ENCODE assay signal across 2 cellular contexts in the genomic region with DNA sequence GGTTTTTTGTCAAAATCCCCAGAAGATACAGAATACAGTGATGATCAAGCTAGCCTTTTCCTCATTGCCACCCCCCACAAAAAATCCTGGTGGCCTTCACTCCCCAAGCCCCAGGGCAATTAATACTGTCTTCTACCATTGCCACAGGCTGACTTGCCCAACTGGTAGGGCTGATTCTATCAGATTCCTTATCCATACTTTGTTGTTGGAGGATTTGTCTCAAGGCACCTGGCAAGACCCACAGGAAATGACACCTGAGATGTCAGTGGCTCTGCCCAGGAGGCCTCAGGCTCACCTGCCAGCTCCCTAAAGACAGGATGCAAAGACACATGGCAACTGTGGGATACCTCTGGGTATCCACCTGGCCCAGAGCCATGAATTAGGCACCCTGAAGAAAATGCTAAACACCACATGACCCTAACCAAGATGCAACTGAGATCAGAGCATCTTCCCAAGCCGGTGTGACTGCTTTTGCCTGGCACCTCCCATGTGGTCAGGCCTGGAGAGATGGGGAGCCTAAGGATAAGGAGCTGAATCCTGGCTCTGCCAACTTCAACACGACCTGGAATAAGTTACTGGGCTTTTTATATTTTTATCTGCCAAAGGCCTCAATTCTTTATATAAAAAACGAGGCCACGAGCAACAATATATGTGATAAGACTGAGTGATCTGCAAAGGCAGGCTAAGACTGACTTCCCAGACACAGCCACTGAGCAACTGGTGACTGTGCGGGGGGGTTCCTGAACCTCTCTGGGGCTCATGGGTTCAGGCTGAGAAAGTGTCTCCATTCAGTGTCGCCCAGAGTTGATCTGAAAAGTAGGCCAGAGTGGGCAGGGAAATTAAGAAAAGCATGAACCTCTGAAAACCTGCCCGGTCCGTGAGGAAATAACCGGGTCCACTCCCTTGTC.
TF ChIP-seq lines count a peak whose summit lies in the region.

No MANE protein-coding gene starts in this region.

TF ChIP-seq in endothelial cell of umbilical vein, 7 proteins besides CTCF, POLR2A, EP300 and RAD21:
- TF ChIP-seq POLR2AphosphoS5 (IDR thresholded peaks at IDR 0.05; ENCODE audit: insufficient read depth, low read depth, low read length) = no peak
- TF ChIP-seq GATA2 (IDR thresholded peaks at IDR 0.05; ENCODE audit: insufficient read depth, insufficient read length, low read depth, low read length) = no peak
- no peak for TF ChIP-seq EZH2 (IDR thresholded peaks at IDR 0.05; ENCODE audit: borderline replicate concordance, low read depth, low read length, severe bottlenecking)
- TF ChIP-seq FOS (IDR thresholded peaks at IDR 0.05; ENCODE audit: borderline replicate concordance, insufficient read depth, low read length) = no peak
- no peak for TF ChIP-seq JUN (IDR thresholded peaks at IDR 0.05; ENCODE audit: borderline replicate concordance, insufficient read depth, insufficient read length, low read depth)
- TF ChIP-seq, protein P1, sequence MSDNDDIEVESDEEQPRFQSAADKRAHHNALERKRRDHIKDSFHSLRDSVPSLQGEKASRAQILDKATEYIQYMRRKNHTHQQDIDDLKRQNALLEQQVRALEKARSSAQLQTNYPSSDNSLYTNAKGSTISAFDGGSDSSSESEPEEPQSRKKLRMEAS (IDR thresholded peaks at IDR 0.05; ENCODE audit: insufficient read depth, insufficient read length) = no peak
- no peak for TF ChIP-seq MYC (IDR thresholded peaks at IDR 0.05; ENCODE audit: low read depth, low read length)

TF ChIP-seq in neural cell, 6 proteins besides CTCF, POLR2A, EP300 and RAD21:
- TF ChIP-seq TAF1 (IDR thresholded peaks at IDR 0.05; ENCODE audit: low read depth) (no peak), MXI1 (conservative IDR thresholded peaks at IDR 0.05; ENCODE audit: poor library complexity, severe bottlenecking) (no peak), POLR2AphosphoS5 (IDR thresholded peaks at IDR 0.05) (no peak), EZH2 (IDR thresholded peaks at IDR 0.05; ENCODE audit: borderline replicate concordance, insufficient read depth, low read length, poor library complexity, severe bottlenecking) (no peak), SMC3 (conservative IDR thresholded peaks at IDR 0.05; ENCODE audit: poor library complexity) (no peak)
- TF ChIP-seq, protein P2, sequence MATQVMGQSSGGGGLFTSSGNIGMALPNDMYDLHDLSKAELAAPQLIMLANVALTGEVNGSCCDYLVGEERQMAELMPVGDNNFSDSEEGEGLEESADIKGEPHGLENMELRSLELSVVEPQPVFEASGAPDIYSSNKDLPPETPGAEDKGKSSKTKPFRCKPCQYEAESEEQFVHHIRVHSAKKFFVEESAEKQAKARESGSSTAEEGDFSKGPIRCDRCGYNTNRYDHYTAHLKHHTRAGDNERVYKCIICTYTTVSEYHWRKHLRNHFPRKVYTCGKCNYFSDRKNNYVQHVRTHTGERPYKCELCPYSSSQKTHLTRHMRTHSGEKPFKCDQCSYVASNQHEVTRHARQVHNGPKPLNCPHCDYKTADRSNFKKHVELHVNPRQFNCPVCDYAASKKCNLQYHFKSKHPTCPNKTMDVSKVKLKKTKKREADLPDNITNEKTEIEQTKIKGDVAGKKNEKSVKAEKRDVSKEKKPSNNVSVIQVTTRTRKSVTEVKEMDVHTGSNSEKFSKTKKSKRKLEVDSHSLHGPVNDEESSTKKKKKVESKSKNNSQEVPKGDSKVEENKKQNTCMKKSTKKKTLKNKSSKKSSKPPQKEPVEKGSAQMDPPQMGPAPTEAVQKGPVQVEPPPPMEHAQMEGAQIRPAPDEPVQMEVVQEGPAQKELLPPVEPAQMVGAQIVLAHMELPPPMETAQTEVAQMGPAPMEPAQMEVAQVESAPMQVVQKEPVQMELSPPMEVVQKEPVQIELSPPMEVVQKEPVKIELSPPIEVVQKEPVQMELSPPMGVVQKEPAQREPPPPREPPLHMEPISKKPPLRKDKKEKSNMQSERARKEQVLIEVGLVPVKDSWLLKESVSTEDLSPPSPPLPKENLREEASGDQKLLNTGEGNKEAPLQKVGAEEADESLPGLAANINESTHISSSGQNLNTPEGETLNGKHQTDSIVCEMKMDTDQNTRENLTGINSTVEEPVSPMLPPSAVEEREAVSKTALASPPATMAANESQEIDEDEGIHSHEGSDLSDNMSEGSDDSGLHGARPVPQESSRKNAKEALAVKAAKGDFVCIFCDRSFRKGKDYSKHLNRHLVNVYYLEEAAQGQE (IDR thresholded peaks at IDR 0.05; ENCODE audit: borderline replicate concordance) = no peak
